Comparison of ENCODE assay signal across 31 cellular contexts in genomic region chr13:38358703-38359102, GRCh38.
"Had no signal": no experiment of that assay in that cellular context is flagged by ENCODE, and none has a peak within 500 bp of the region (broad histone marks: within the 10 kb centered on the region; RNA-seq: fewer than 3 reads in every experiment).

No MANE protein-coding gene starts in this region.

- H3K4me3 ChIP-seq: neural progenitor cell, ovary, psoas muscle, right lobe of liver, skin epidermis, smooth muscle cell, spleen, suprapubic skin, testis, tibial artery, transverse colon, upper lobe of right lung, uterus had no signal

- H3K9me3 ChIP-seq: ovary, psoas muscle, right lobe of liver, spleen, suprapubic skin, testis, tibial artery, transverse colon, upper lobe of right lung, uterus had no signal

- DNase-seq: naive thymus-derived CD4-positive, alpha-beta T cell; natural killer cell; occipital lobe; ovary; posterior cingulate gyrus; psoas muscle; right cardiac atrium; right lobe of liver; spleen; stimulated activated CD4-positive, alpha-beta T cell treated with anti-CD3 and anti-CD28 coated beads, Interleukin-12 subunit alpha, Interleukin-12 subunit beta, amount 100 ng/mL, for 4 hours; stimulated activated CD4-positive, alpha-beta T cell treated with anti-CD3 and anti-CD28 coated beads, Interleukin-1b, Interleukin-23, amount 100 ng/mL, for 48 hours; stimulated activated CD4-positive, alpha-beta T cell treated with anti-CD3 and anti-CD28 coated beads, Interleukin-4, amount 100 ng/mL, for 1 hour; stimulated activated CD4-positive, alpha-beta T cell treated with anti-CD3 and anti-CD28 coated beads, Interleukin-4, amount 100 ng/mL, for 4 hours; stimulated activated CD8-positive, alpha-beta memory T cell treated with anti-CD3 and anti-CD28 coated beads, Interleukin-4, amount 100 ng/mL, for 48 hours; stimulated activated naive CD4-positive, alpha-beta T cell; stimulated activated naive CD8-positive, alpha-beta T cell treated with anti-CD3 and anti-CD28 coated beads, Interleukin-15, Interleukin-2, amounts not matched to agents 100 U/mL and 50 U/mL, for 24 hours; substantia nigra; testis; tibial artery; transverse colon; upper lobe of right lung; uterus had no signal

- H3K9ac ChIP-seq: neural progenitor cell, parathyroid adenoma had no signal

- H3K36me3 ChIP-seq: neural progenitor cell, ovary, uterus had no signal

- H3K4me1 Mint-ChIP-seq: nephron, neural progenitor cell had no signal

- H2AFZ ChIP-seq: neural progenitor cell, parathyroid adenoma had no signal

- H3K4me2 ChIP-seq: neural progenitor cell, smooth muscle cell had no signal

- H3K79me2 ChIP-seq: parathyroid adenoma had no signal

- ATAC-seq: naive thymus-derived CD4-positive, alpha-beta T cell; natural killer cell; psoas muscle; right cardiac atrium; right lobe of liver; stimulated activated memory B cell treated with anti-CD40 and anti-IgM and Interleukin-4, amounts not matched to agents 10 μg/mL and 1 μg/mL and 100 μg/mL, for 72 hours; stimulated activated naive CD8-positive, alpha-beta T cell treated with anti-CD3 and anti-CD28 coated beads, Interleukin-15, Interleukin-2, amounts not matched to agents 100 U/mL and 50 U/mL, for 24 hours; upper lobe of right lung had no signal

- H3K27ac Mint-ChIP-seq: naive thymus-derived CD4-positive, alpha-beta T cell; natural killer cell; nephron; neural progenitor cell; progenitor cell of endocrine pancreas; stimulated activated memory B cell treated with anti-CD40 and anti-IgM and Interleukin-4, amounts not matched to agents 10 μg/mL and 1 μg/mL and 100 μg/mL, for 72 hours; type B pancreatic cell had no signal

- H3K27me3 Mint-ChIP-seq: naive thymus-derived CD4-positive, alpha-beta T cell; progenitor cell of endocrine pancreas; stimulated activated memory B cell treated with anti-CD40 and anti-IgM and Interleukin-4, amounts not matched to agents 10 μg/mL and 1 μg/mL and 100 μg/mL, for 72 hours; type B pancreatic cell had no signal

- H3K4me1 ChIP-seq: neural progenitor cell, parathyroid adenoma, right lobe of liver, testis, tibial artery, transverse colon, upper lobe of right lung, uterus had no signal

- H3K9me3 Mint-ChIP-seq: naive thymus-derived CD4-positive, alpha-beta T cell; natural killer cell; nephron; neural progenitor cell; stimulated activated memory B cell treated with anti-CD40 and anti-IgM and Interleukin-4, amounts not matched to agents 10 μg/mL and 1 μg/mL and 100 μg/mL, for 72 hours; type B pancreatic cell had no signal

- H3K27me3 ChIP-seq: neural progenitor cell, ovary, right lobe of liver, spleen, suprapubic skin, testis, tibial artery, transverse colon, upper lobe of right lung, uterus had no signal

- H3K4me3 Mint-ChIP-seq: naive thymus-derived CD4-positive, alpha-beta T cell; natural killer cell; nephron; neural progenitor cell; stimulated activated memory B cell treated with anti-CD40 and anti-IgM and Interleukin-4, amounts not matched to agents 10 μg/mL and 1 μg/mL and 100 μg/mL, for 72 hours; type B pancreatic cell had no signal

- H3K27ac ChIP-seq: neural progenitor cell, ovary, parathyroid adenoma, psoas muscle, right lobe of liver, skin epidermis, spleen, suprapubic skin, testis, tibial artery, transverse colon, upper lobe of right lung, uterus had no signal
